ENCODE assay signal across 11 cellular contexts in genomic region chr2:104447831-104448434, GRCh38.
DNase-seq lines count a peak whose midpoint lies in the region; ATAC-seq, FAIRE-seq and TF ChIP-seq lines count a peak whose summit lies in the region.
"Had no signal": no experiment of that assay in that cellular context is flagged by ENCODE, and none has a peak within 500 bp of the region (broad histone marks: within the 10 kb centered on the region; RNA-seq: fewer than 3 reads in every experiment).

No MANE protein-coding gene starts in this region.

- no peak overlapping the region for H3K4me3 ChIP-seq in SU-DHL-6 (ENCODE audit: insufficient read depth, low read length, poor library complexity, severe bottlenecking)
- peak overlapping the region in 1 of 2 donors; percentile 4 for H3K4me3 ChIP-seq in gastroesophageal sphincter
- H3K4me3 ChIP-seq in psoas muscle, result no peak overlapping the region

- no peaks in the 10 kb centered on the region for H3K9me2 ChIP-seq in SU-DHL-6 (replicated peaks; ENCODE audit: insufficient read depth, low read length)

- intact Hi-C loops in psoas muscle (cut with DNase I) (no loop called here), Right ventricle myocardium superior (cut with DNase I) (no loop called here)

- peak overlapping the region; percentile 10 for H2AFZ ChIP-seq in SU-DHL-6 (ENCODE audit: low read depth, low read length, severe bottlenecking)

- no peaks in the 10 kb centered on the region for H3K4me1 Mint-ChIP-seq in mesothelial cell of epicardium

- H3K9me3 Mint-ChIP-seq in mesothelial cell of epicardium, result no peaks in the 10 kb centered on the region
- H3K9me3 Mint-ChIP-seq: activated T-helper 1 cell treated with anti-CD3 and anti-CD28 coated beads, Interleukin-12 subunit alpha, Interleukin-12 subunit beta, Interleukin-2, Interleukin-4 antibody, amounts not matched to agents 30 ng/mL and 10 ng/mL and 1 ng/mL, durations not matched to agents 14 hours and 24 hours and 36 hours; T-helper 1 cell treated with Interleukin-12 subunit alpha and Interleukin-12 subunit beta and Interleukin-4 antibody, amounts not matched to agents 30 μg/mL and 1 μg/mL, for 36 hours had no signal

- H3K9me3 ChIP-seq in SU-DHL-6 (ENCODE audit: insufficient read depth, low read length) (no peaks in the 10 kb centered on the region), gastroesophageal sphincter (no peaks in the 10 kb centered on the region), psoas muscle (no peaks in the 10 kb centered on the region)

- peaks cover 39% of the 10 kb centered on the region for H3K79me2 ChIP-seq in SU-DHL-6 (ENCODE audit: insufficient read depth, low read length)

- no peak for TF ChIP-seq EP300 in gastroesophageal sphincter (IDR thresholded peaks at IDR 0.05)

- H3K4me1 ChIP-seq in gastroesophageal sphincter (no peaks in the 10 kb centered on the region), psoas muscle (no peaks in the 10 kb centered on the region)

- ATAC-seq in gastroesophageal sphincter (no peak), psoas muscle (no peak), Right ventricle myocardium superior (ENCODE audit: poor library complexity) (no peak)

- WGBS in gastroesophageal sphincter (ENCODE audit: low coverage in 1 of 2), 2 donors, result 60 to 82% methylated on average over 1 to 2 of the region's 2 CpGs
- 82 to 92% (median 86%) methylated on average over 2 of the region's 2 CpGs for WGBS in psoas muscle, 3 donors

- no peaks in the 10 kb centered on the region for H4K20me1 ChIP-seq in SU-DHL-6 (ENCODE audit: low read depth, low read length)

- H3K9ac ChIP-seq in SU-DHL-6 (ENCODE audit: low read length), result no peak overlapping the region

- no peak overlapping the region for H3K27ac Mint-ChIP-seq in mesothelial cell of epicardium
- H3K27ac Mint-ChIP-seq: activated T-helper 1 cell treated with anti-CD3 and anti-CD28 coated beads, Interleukin-12 subunit alpha, Interleukin-12 subunit beta, Interleukin-2, Interleukin-4 antibody, amounts not matched to agents 30 ng/mL and 10 ng/mL and 1 ng/mL, durations not matched to agents 14 hours and 24 hours and 36 hours; T-helper 1 cell treated with Interleukin-12 subunit alpha and Interleukin-12 subunit beta and Interleukin-4 antibody, amounts not matched to agents 30 μg/mL and 1 μg/mL, for 36 hours had no signal

- no peaks in the 10 kb centered on the region for H3F3A ChIP-seq in SU-DHL-6 (ENCODE audit: insufficient read depth)

- H3K27ac ChIP-seq in SU-DHL-6 (ENCODE audit: low read depth, low read length), result no peak overlapping the region
- H3K27ac ChIP-seq in gastroesophageal sphincter, result no peak overlapping the region
- H3K27ac ChIP-seq in psoas muscle, result no peak overlapping the region

- H3K36me3 Mint-ChIP-seq in mesothelial cell of epicardium, result no peaks in the 10 kb centered on the region

- TF ChIP-seq CTCF in SU-DHL-6 (IDR thresholded peaks at IDR 0.05; ENCODE audit: insufficient read depth, low read length, poor library complexity, severe bottlenecking), result peak; percentile 38
- peak; percentile 17 for TF ChIP-seq CTCF in mesothelial cell of epicardium (IDR thresholded peaks at IDR 0.05; ENCODE audit: unreplicated experiment)
- no peak for TF ChIP-seq CTCF in gastroesophageal sphincter (IDR thresholded peaks at IDR 0.05)
- no peak for TF ChIP-seq CTCF in psoas muscle (IDR thresholded peaks at IDR 0.05)

- DNase-seq in Caki2 (ENCODE audit: low read depth), result peak; percentile 36
- DNase-seq in GM19239 (ENCODE audit: insufficient read length, low spot score), result no peak
- DNase-seq in mesothelial cell of epicardium (ENCODE audit: low spot score in 2 of 2, unreplicated experiment in 2 of 2), result no peak
- no peak for DNase-seq in activated CD4-positive, alpha-beta T cell treated with anti-CD3 and anti-CD28 coated beads, Interleukin-2, amount 50 U/mL, for 1 hour
- DNase-seq in psoas muscle, result no peak
- DNase-seq in Right ventricle myocardium superior, result no peak
- DNase-seq: NCI-H2171 had no signal

- peak overlapping the region; percentile 51 for H3K4me2 ChIP-seq in SU-DHL-6 (ENCODE audit: low read depth, low read length, poor library complexity, severe bottlenecking)

- peak; percentile 58 for FAIRE-seq in GM19239 (lab: Jason Lieb, UNC)

- H3K36me3 ChIP-seq in SU-DHL-6 (ENCODE audit: low read length) (0 out of 2 replicates have a peak, but pooled peaks cover 1% of the 10 kb centered on the region), gastroesophageal sphincter (no peaks in the 10 kb centered on the region), psoas muscle (ENCODE audit: insufficient read depth in 1 of 2, low read depth in 1 of 2) (no peaks in the 10 kb centered on the region)

- no peak overlapping the region for H3K4me3 Mint-ChIP-seq in mesothelial cell of epicardium
- H3K4me3 Mint-ChIP-seq: activated T-helper 1 cell treated with anti-CD3 and anti-CD28 coated beads, Interleukin-12 subunit alpha, Interleukin-12 subunit beta, Interleukin-2, Interleukin-4 antibody, amounts not matched to agents 30 ng/mL and 10 ng/mL and 1 ng/mL, durations not matched to agents 14 hours and 24 hours and 36 hours; T-helper 1 cell treated with Interleukin-12 subunit alpha and Interleukin-12 subunit beta and Interleukin-4 antibody, amounts not matched to agents 30 μg/mL and 1 μg/mL, for 36 hours had no signal

- H3K27me3 ChIP-seq in SU-DHL-6 (ENCODE audit: low read length) (no peaks in the 10 kb centered on the region), gastroesophageal sphincter (no peaks in the 10 kb centered on the region), psoas muscle (ENCODE audit: insufficient read depth in 3 of 3, low read length in 2 of 3) (no peaks in the 10 kb centered on the region)

- no peak for TF ChIP-seq POLR2A in gastroesophageal sphincter (IDR thresholded peaks at IDR 0.05)

- peaks cover 3% of the 10 kb centered on the region for H3K27me3 Mint-ChIP-seq in mesothelial cell of epicardium (ENCODE audit: low read depth)

- in situ Hi-C loops in Caki2 (cut with HindIII; ENCODE audit: low pct_unique_long_range_greater_than_20kb, low sequenced_read_pairs), result no loop called here

Comparison
In these comparisons a context has a peak if more than half of its experiments do, and no peak if none do; other contexts are left out.
1. CTCF ChIP-seq: peak in SU-DHL-6 (single experiment) and mesothelial cell of epicardium (single experiment); none in gastroesophageal sphincter (0 of 4) and psoas muscle (single experiment).